Comparison of ENCODE assay signal across 37 cellular contexts in the genomic region with DNA sequence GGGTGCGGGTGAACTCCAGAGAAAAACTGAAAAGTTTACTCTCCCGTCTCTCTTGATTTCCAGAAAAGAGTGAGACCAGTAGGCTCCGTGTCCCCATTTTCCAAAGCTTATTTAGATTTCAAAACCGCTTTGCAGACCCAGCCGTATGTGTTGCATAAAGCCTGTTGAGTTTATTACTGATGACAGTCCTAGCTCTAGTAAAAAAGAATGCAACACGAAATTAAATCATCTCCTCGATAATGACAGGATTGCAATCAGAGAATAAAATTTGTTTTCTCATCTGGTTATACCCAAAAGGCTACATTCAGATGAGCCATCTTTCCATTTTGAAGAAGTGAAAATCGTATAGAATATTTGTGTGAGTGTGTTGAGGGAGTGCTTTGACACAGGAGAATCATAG. TPM values are rescaled to one million over a fixed set of nuclear protein-coding genes. Genes with fewer than 3 reads are reported as not detected.
"Had no signal": no experiment of that assay in that cellular context is flagged by ENCODE, and none has a peak within 500 bp of the region (broad histone marks: within the 10 kb centered on the region; RNA-seq: fewer than 3 reads in every experiment).

No MANE protein-coding gene starts in this region.

- ATAC-seq: activated CD8-positive, alpha-beta T cell treated with anti-CD3 and anti-CD28 coated beads for 36 hours; activated naive CD4-positive, alpha-beta T cell treated with anti-CD3 and anti-CD28 coated beads, Interleukin-2, amount 50 U/mL, for 72 hours; activated T-cell treated with anti-CD3 and anti-CD28 coated beads, Interleukin-2, amount 50 U/mL, for 4 hours; activated T-cell treated with anti-CD3 and anti-CD28 coated beads, Interleukin-2, amount 50 U/mL, for 72 hours; activated T-helper 17 cell treated with anti-CD3 and anti-CD28 coated beads, Interleukin-2, amount 50 U/mL, for 72 hours; body of pancreas had no signal

- FAIRE-seq: TTC549 had no signal

- DNase-seq: activated B cell treated with CpG ODN at 0.5 μM for 24 hours; activated CD4-positive, alpha-beta memory T cell treated with anti-CD3 and anti-CD28 coated beads for 36 hours; activated CD4-positive, alpha-beta T cell treated with anti-CD3 and anti-CD28 coated beads for 4 hours; activated CD4-positive, alpha-beta T cell treated with anti-CD3 and anti-CD28 coated beads, Interleukin-2, amount 10 ng/mL, durations not matched to agents 24 days and 14 days; activated CD4-positive, alpha-beta T cell treated with anti-CD3 and anti-CD28 coated beads, Interleukin-2, amount 50 U/mL, for 1 hour; activated CD4-positive, alpha-beta T cell treated with anti-CD3 and anti-CD28 coated beads, Interleukin-2, amount 50 U/mL, for 4 hours; activated CD4-positive, CD25-positive, alpha-beta regulatory T cell treated with anti-CD3 and anti-CD28 coated beads, Interleukin-2, amount 50 U/mL, for 72 hours; activated CD8-positive, alpha-beta memory T cell treated with anti-CD3 and anti-CD28 coated beads, Interleukin-2, amount 50 U/mL, for 4 hours; activated CD8-positive, alpha-beta T cell treated with anti-CD3 and anti-CD28 coated beads for 36 hours; activated effector memory CD4-positive, alpha-beta T cell treated with anti-CD3 and anti-CD28 coated beads, Interleukin-2, amount 50 U/mL, for 16 hours; activated gamma-delta T cell treated with Interleukin-2 at 50 U/mL for 16 hours; activated naive CD4-positive, alpha-beta T cell; activated naive CD4-positive, alpha-beta T cell treated with anti-CD3 and anti-CD28 coated beads for 36 hours; activated naive CD4-positive, alpha-beta T cell treated with anti-CD3 and anti-CD28 coated beads, Interleukin-2, amount 50 U/mL, for 16 hours; activated naive CD8-positive, alpha-beta T cell treated with anti-CD3 and anti-CD28 coated beads for 36 hours; activated T-cell treated with anti-CD3 and anti-CD28 coated beads for 4 hours; activated T-cell treated with anti-CD3 and anti-CD28 coated beads, Interleukin-2, amount 50 U/mL, for 1 hour; activated T-cell treated with anti-CD3 and anti-CD28 coated beads, Interleukin-2, amount 50 U/mL, for 4 hours; activated T-cell treated with anti-CD3 and anti-CD28 coated beads, Interleukin-2, amount 50 U/mL, for 72 hours; adrenal gland; amniotic stem cell; aorta; body of pancreas; brain microvascular endothelial cell; central memory CD4-positive, alpha-beta T cell; T-helper 2 cell; T-helper 9 cell had no signal

- H3K4me3 ChIP-seq: adrenal gland, body of pancreas, breast epithelium had no signal

- H3K36me3 ChIP-seq: adrenal gland, brain microvascular endothelial cell, breast epithelium had no signal

- H3K27me3 ChIP-seq: adrenal gland, body of pancreas, brain microvascular endothelial cell, breast epithelium had no signal

- H3K27ac ChIP-seq: adrenal gland, body of pancreas, brain microvascular endothelial cell, breast epithelium, VCaP had no signal

- H3K4me1 ChIP-seq: adrenal gland, body of pancreas, breast epithelium had no signal

- H3K9me3 ChIP-seq: adrenal gland, body of pancreas had no signal

RNA-seq across cellular contexts. Expression of gene VCX3A, which starts 16.1 kb away (rescaled TPM):
- total RNA-seq: activated B cell treated with CpG ODN at 0.5 μM for 24 hours; activated CD4-positive, alpha-beta memory T cell treated with anti-CD3 and anti-CD28 coated beads for 36 hours; activated CD4-positive, alpha-beta T cell treated with anti-CD3 and anti-CD28 coated beads, Interleukin-2, amount 10 ng/mL, durations not matched to agents 24 days and 14 days; activated CD8-positive, alpha-beta memory T cell treated with anti-CD3 and anti-CD28 coated beads for 36 hours; activated CD8-positive, alpha-beta T cell treated with anti-CD3 and anti-CD28 coated beads for 36 hours; activated naive CD4-positive, alpha-beta T cell treated with anti-CD3 and anti-CD28 coated beads for 36 hours; activated naive CD4-positive, alpha-beta T cell treated with anti-CD3 and anti-CD28 coated beads, Interleukin-2, amount 50 U/mL, for 72 hours; activated naive CD8-positive, alpha-beta T cell treated with anti-CD3 and anti-CD28 coated beads for 36 hours; activated T-cell treated with anti-CD3 and anti-CD28 coated beads, Interleukin-2, amount 50 U/mL, for 4 hours; activated T-cell treated with anti-CD3 and anti-CD28 coated beads, Interleukin-2, amount 50 U/mL, for 72 hours; activated T-helper 1 cell treated with anti-CD3 and anti-CD28 coated beads, Interleukin-12 subunit alpha, Interleukin-12 subunit beta, Interleukin-2, Interleukin-4 antibody, amounts not matched to agents 30 ng/mL and 10 ng/mL and 1 ng/mL, durations not matched to agents 14 hours and 24 hours and 36 hours; activated T-helper 17 cell treated with anti-CD3 and anti-CD28 coated beads, Interleukin-2, amount 50 U/mL, for 72 hours; adrenal gland; aorta; astrocyte; body of pancreas; breast epithelium; cardiac septum; cerebellum had no signal
- polyA plus RNA-seq: aorta had no signal
